In genomic region chr2:21019678-21020021, GRCh38 we compare ENCODE assay signal across 1 cellular context.
TF ChIP-seq lines count a peak whose summit lies in the region.

No MANE protein-coding gene starts in this region.

TF ChIP-seq in HepG2, 621 proteins besides CTCF, POLR2A, EP300 and RAD21 (continued from another document):
- TF ChIP-seq, protein P1, sequence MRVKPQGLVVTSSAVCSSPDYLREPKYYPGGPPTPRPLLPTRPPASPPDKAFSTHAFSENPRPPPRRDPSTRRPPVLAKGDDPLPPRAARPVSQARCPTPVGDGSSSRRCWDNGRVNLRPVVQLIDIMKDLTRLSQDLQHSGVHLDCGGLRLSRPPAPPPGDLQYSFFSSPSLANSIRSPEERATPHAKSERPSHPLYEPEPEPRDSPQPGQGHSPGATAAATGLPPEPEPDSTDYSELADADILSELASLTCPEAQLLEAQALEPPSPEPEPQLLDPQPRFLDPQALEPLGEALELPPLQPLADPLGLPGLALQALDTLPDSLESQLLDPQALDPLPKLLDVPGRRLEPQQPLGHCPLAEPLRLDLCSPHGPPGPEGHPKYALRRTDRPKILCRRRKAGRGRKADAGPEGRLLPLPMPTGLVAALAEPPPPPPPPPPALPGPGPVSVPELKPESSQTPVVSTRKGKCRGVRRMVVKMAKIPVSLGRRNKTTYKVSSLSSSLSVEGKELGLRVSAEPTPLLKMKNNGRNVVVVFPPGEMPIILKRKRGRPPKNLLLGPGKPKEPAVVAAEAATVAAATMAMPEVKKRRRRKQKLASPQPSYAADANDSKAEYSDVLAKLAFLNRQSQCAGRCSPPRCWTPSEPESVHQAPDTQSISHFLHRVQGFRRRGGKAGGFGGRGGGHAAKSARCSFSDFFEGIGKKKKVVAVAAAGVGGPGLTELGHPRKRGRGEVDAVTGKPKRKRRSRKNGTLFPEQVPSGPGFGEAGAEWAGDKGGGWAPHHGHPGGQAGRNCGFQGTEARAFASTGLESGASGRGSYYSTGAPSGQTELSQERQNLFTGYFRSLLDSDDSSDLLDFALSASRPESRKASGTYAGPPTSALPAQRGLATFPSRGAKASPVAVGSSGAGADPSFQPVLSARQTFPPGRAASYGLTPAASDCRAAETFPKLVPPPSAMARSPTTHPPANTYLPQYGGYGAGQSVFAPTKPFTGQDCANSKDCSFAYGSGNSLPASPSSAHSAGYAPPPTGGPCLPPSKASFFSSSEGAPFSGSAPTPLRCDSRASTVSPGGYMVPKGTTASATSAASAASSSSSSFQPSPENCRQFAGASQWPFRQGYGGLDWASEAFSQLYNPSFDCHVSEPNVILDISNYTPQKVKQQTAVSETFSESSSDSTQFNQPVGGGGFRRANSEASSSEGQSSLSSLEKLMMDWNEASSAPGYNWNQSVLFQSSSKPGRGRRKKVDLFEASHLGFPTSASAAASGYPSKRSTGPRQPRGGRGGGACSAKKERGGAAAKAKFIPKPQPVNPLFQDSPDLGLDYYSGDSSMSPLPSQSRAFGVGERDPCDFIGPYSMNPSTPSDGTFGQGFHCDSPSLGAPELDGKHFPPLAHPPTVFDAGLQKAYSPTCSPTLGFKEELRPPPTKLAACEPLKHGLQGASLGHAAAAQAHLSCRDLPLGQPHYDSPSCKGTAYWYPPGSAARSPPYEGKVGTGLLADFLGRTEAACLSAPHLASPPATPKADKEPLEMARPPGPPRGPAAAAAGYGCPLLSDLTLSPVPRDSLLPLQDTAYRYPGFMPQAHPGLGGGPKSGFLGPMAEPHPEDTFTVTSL (CRISPR knock-in tag; IDR thresholded peaks at IDR 0.05; ENCODE audit: borderline replicate concordance): no peak
- TF ChIP-seq STAT5B (CRISPR knock-in tag; IDR thresholded peaks at IDR 0.05) (0 out of 2 replicates have a peak, but pooled peaks have one; percentile 15), ZNF777 (CRISPR knock-in tag; IDR thresholded peaks at IDR 0.05) (peak; percentile 14; the same call in 1 of the 2 replicates), SALL2 (CRISPR knock-in tag; IDR thresholded peaks at IDR 0.05) (no peak), ZNF780A (CRISPR knock-in tag; IDR thresholded peaks at IDR 0.05) (no peak), ZSCAN29 (CRISPR knock-in tag; conservative IDR thresholded peaks at IDR 0.05) (no peak), HMG20A (CRISPR knock-in tag; IDR thresholded peaks at IDR 0.05; ENCODE audit: borderline replicate concordance) (no peak), ZNF770 (CRISPR knock-in tag; IDR thresholded peaks at IDR 0.05) (no peak), ZBTB44 (CRISPR knock-in tag; IDR thresholded peaks at IDR 0.05) (no peak), NFE2 (CRISPR knock-in tag; IDR thresholded peaks at IDR 0.05) (no peak), ZNF761 (CRISPR knock-in tag; conservative IDR thresholded peaks at IDR 0.05) (no peak), THAP9 (CRISPR knock-in tag; IDR thresholded peaks at IDR 0.05; ENCODE audit: borderline replicate concordance) (peak; percentile 40; the same call in 1 of the 2 replicates), SMARCC2 (IDR thresholded peaks at IDR 0.05) (no peak), ZFP37 (CRISPR knock-in tag; IDR thresholded peaks at IDR 0.05; ENCODE audit: borderline replicate concordance) (0 out of 2 replicates have a peak, but pooled peaks have one; percentile 49), SSRP1 (CRISPR knock-in tag; IDR thresholded peaks at IDR 0.05) (peak; percentile 4), ZNF660 (CRISPR knock-in tag; IDR thresholded peaks at IDR 0.05; ENCODE audit: borderline replicate concordance, low read depth) (no peak), ZNF335 (CRISPR knock-in tag; IDR thresholded peaks at IDR 0.05) (no peak), ZFP82 (CRISPR knock-in tag; IDR thresholded peaks at IDR 0.05; ENCODE audit: borderline replicate concordance) (no peak), SAFB2 (CRISPR knock-in tag; IDR thresholded peaks at IDR 0.05; ENCODE audit: borderline replicate concordance, low read depth) (no peak), NCOA5 (CRISPR knock-in tag; IDR thresholded peaks at IDR 0.05) (0 out of 2 replicates have a peak, but pooled peaks have one; percentile 11), GLI4 (CRISPR knock-in tag; IDR thresholded peaks at IDR 0.05; ENCODE audit: borderline replicate concordance) (no peak), ZNF672 (CRISPR knock-in tag; IDR thresholded peaks at IDR 0.05) (no peak), ZNF225 (CRISPR knock-in tag; IDR thresholded peaks at IDR 0.05) (0 out of 2 replicates have a peak, but pooled peaks have one; percentile 70), RFX5 (IDR thresholded peaks at IDR 0.05; ENCODE audit: low read depth, low read length) (0 out of 2 replicates have a peak, but pooled peaks have one; percentile 5), FOXK1 (CRISPR knock-in tag; IDR thresholded peaks at IDR 0.05; ENCODE audit: borderline replicate concordance, low read depth) (no peak), NFE2L2 (IDR thresholded peaks at IDR 0.05; ENCODE audit: low read length) (peak; percentile 60; the same call in 1 of the 2 replicates), MAX (IDR thresholded peaks at IDR 0.05) (no peak), BORCS8-MEF2B (CRISPR knock-in tag; IDR thresholded peaks at IDR 0.05) (no peak)
- TF ChIP-seq, protein P2, sequence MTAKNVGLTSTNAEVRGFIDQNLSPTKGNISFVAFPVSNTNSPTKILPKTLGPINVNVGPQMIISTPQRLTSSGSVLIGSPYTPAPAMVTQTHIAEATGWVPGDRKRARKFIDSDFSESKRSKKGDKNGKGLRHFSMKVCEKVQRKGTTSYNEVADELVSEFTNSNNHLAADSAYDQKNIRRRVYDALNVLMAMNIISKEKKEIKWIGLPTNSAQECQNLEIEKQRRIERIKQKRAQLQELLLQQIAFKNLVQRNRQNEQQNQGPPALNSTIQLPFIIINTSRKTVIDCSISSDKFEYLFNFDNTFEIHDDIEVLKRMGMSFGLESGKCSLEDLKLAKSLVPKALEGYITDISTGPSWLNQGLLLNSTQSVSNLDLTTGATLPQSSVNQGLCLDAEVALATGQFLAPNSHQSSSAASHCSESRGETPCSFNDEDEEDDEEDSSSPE (CRISPR knock-in tag; IDR thresholded peaks at IDR 0.05): no peak
TF ChIP-seq in HepG2: peak in this region for 40.
